In the genomic region with DNA sequence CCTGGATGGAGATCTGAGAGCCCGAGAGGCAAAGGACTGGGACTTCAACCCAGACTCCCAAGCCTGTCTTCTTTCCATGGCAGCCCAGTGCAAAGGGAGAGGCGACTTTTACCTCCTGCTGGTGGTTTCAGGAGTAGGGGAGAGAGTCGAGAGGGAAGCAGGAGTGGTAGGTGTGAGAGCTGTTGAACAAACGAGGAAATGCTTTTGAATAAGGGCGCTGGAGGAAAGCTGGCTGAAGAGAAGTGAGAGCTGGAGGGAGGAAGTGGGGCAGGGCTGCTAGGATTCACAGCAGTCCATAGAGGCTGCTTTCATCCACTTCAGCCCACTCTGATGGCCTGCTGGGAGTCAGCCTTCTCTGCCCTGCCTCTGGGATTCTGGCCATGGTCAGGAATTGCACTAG, we compare ENCODE assay signal across 19 cellular contexts.
"Had no signal": no experiment of that assay in that cellular context is flagged by ENCODE, and none has a peak within 500 bp of the region (broad histone marks: within the 10 kb centered on the region; RNA-seq: fewer than 3 reads in every experiment).

No MANE protein-coding gene starts in this region.

- H3K4me1 ChIP-seq: foreskin keratinocyte had no signal

- H3K36me3 ChIP-seq: brain microvascular endothelial cell had no signal

- FAIRE-seq: keratinocyte had no signal

- ATAC-seq: activated CD8-positive, alpha-beta T cell treated with anti-CD3 and anti-CD28 coated beads for 36 hours; activated T-cell treated with anti-CD3 and anti-CD28 coated beads, Interleukin-2, amount 50 U/mL, for 4 hours; foreskin keratinocyte; stimulated activated naive CD8-positive, alpha-beta T cell treated with anti-CD3 and anti-CD28 coated beads, Interleukin-15, amount 100 ng/mL, for 72 hours had no signal

- H3K27me3 Mint-ChIP-seq: activated B cell treated with CpG ODN at 0.5 μM for 24 hours; activated CD8-positive, alpha-beta T cell treated with anti-CD3 and anti-CD28 coated beads for 36 hours; activated naive CD4-positive, alpha-beta T cell treated with anti-CD3 and anti-CD28 coated beads, Interleukin-2, amount 10 ng/mL, durations not matched to agents 7 days and 5 days; stimulated activated naive CD8-positive, alpha-beta T cell treated with anti-CD3 and anti-CD28 coated beads, Interleukin-15, amount 100 ng/mL, for 72 hours had no signal

- H3K4me3 ChIP-seq: dorsolateral prefrontal cortex, hepatocyte had no signal

- H3K27ac Mint-ChIP-seq: activated B cell treated with CpG ODN at 0.5 μM for 24 hours; activated CD8-positive, alpha-beta T cell treated with anti-CD3 and anti-CD28 coated beads for 36 hours; activated naive CD4-positive, alpha-beta T cell treated with anti-CD3 and anti-CD28 coated beads, Interleukin-2, amount 10 ng/mL, durations not matched to agents 7 days and 5 days; stimulated activated naive CD8-positive, alpha-beta T cell treated with anti-CD3 and anti-CD28 coated beads, Interleukin-15, amount 100 ng/mL, for 72 hours; T-helper 2 cell treated with Interferon-gamma antibody and Interleukin-4, amounts not matched to agents 5 μg/mL and 100 μg/mL, for 36 hours had no signal

- H3K4me3 Mint-ChIP-seq: activated B cell treated with CpG ODN at 0.5 μM for 24 hours; activated CD8-positive, alpha-beta T cell treated with anti-CD3 and anti-CD28 coated beads for 36 hours; activated naive CD4-positive, alpha-beta T cell treated with anti-CD3 and anti-CD28 coated beads, Interleukin-2, amount 10 ng/mL, durations not matched to agents 7 days and 5 days; activated T-cell treated with anti-CD3 and anti-CD28 coated beads, Interleukin-2, amount 50 U/mL, for 4 hours; stimulated activated naive CD8-positive, alpha-beta T cell treated with anti-CD3 and anti-CD28 coated beads, Interleukin-15, amount 100 ng/mL, for 72 hours; T-helper 2 cell treated with Interferon-gamma antibody and Interleukin-4, amounts not matched to agents 5 μg/mL and 100 μg/mL, for 36 hours had no signal

- H3K4me2 ChIP-seq: hepatocyte had no signal

- H3K27me3 ChIP-seq: brain microvascular endothelial cell, foreskin keratinocyte, hepatocyte had no signal

- DNase-seq: activated B cell treated with CpG ODN at 0.5 μM for 24 hours; activated CD4-positive, alpha-beta T cell treated with anti-CD3 and anti-CD28 coated beads for 4 hours; activated CD8-positive, alpha-beta memory T cell treated with anti-CD3 and anti-CD28 coated beads, Interleukin-2, amount 50 U/mL, for 4 hours; activated CD8-positive, alpha-beta T cell treated with anti-CD3 and anti-CD28 coated beads for 36 hours; activated effector memory CD4-positive, alpha-beta T cell treated with Interleukin-2 at 50 U/mL for 16 hours; activated naive CD4-positive, alpha-beta T cell treated with anti-CD3 and anti-CD28 coated beads, Interleukin-2, amount 10 ng/mL, durations not matched to agents 7 days and 5 days; activated T-cell treated with anti-CD3 and anti-CD28 coated beads, Interleukin-2, amount 50 U/mL, for 4 hours; aorta; brain microvascular endothelial cell; central memory CD4-positive, alpha-beta T cell; dorsolateral prefrontal cortex; foreskin keratinocyte; mammary epithelial cell; occipital lobe; stimulated activated naive CD8-positive, alpha-beta T cell treated with anti-CD3 and anti-CD28 coated beads, Interleukin-15, amount 100 ng/mL, for 72 hours; trophoblast cell had no signal

- H3K36me3 Mint-ChIP-seq: activated naive CD4-positive, alpha-beta T cell treated with anti-CD3 and anti-CD28 coated beads, Interleukin-2, amount 10 ng/mL, durations not matched to agents 7 days and 5 days had no signal

- H3K79me2 ChIP-seq: hepatocyte had no signal

- H2AFZ ChIP-seq: hepatocyte had no signal

- H3K9me3 Mint-ChIP-seq: activated B cell treated with CpG ODN at 0.5 μM for 24 hours; activated CD8-positive, alpha-beta T cell treated with anti-CD3 and anti-CD28 coated beads for 36 hours; activated naive CD4-positive, alpha-beta T cell treated with anti-CD3 and anti-CD28 coated beads, Interleukin-2, amount 10 ng/mL, durations not matched to agents 7 days and 5 days; activated T-cell treated with anti-CD3 and anti-CD28 coated beads, Interleukin-2, amount 50 U/mL, for 4 hours; stimulated activated naive CD8-positive, alpha-beta T cell treated with anti-CD3 and anti-CD28 coated beads, Interleukin-15, amount 100 ng/mL, for 72 hours; T-helper 2 cell treated with Interferon-gamma antibody and Interleukin-4, amounts not matched to agents 5 μg/mL and 100 μg/mL, for 36 hours had no signal

- H3K4me1 Mint-ChIP-seq: activated B cell treated with CpG ODN at 0.5 μM for 24 hours; activated naive CD4-positive, alpha-beta T cell treated with anti-CD3 and anti-CD28 coated beads, Interleukin-2, amount 10 ng/mL, durations not matched to agents 7 days and 5 days had no signal

- H3K27ac ChIP-seq: brain microvascular endothelial cell, dorsolateral prefrontal cortex, foreskin keratinocyte, hepatocyte had no signal
